17 cellular contexts compared by ENCODE assay signal in genomic region chr10:49083256-49083655, GRCh38. TPM values are rescaled to one million over a fixed set of nuclear protein-coding genes. Genes with fewer than 3 reads are reported as not detected.
DNase-seq lines count a peak whose midpoint lies in the region; ATAC-seq, FAIRE-seq and TF ChIP-seq lines count a peak whose summit lies in the region.
"Had no signal": no experiment of that assay in that cellular context is flagged by ENCODE, and none has a peak within 500 bp of the region (broad histone marks: within the 10 kb centered on the region; RNA-seq: fewer than 3 reads in every experiment).

No MANE protein-coding gene starts in this region.

- H2AFZ ChIP-seq in HepG2 (ENCODE audit: low read length) = no peak overlapping the region

- peak overlapping the region in 1 of 2 donors; percentile 27 for H3K27ac ChIP-seq in liver (ENCODE audit: low read depth in 1 of 2, low read length in 2 of 2)
- H3K27ac ChIP-seq in HepG2 (ENCODE audit: extremely low read length, insufficient read depth, low read length) = no peak overlapping the region
- peak overlapping the region; percentile 63 for H3K27ac ChIP-seq in left ventricle myocardium inferior (replicated peaks)
- H3K27ac ChIP-seq: A549, body of pancreas had no signal

- H3K27me3 Mint-ChIP-seq in progenitor cell of endocrine pancreas = peaks cover 8% of the 10 kb centered on the region

- H3K36me3 Mint-ChIP-seq in progenitor cell of endocrine pancreas (ENCODE audit: insufficient read depth) = peaks cover 1% of the 10 kb centered on the region

- H3K9ac ChIP-seq in liver (ENCODE audit: low read depth in 1 of 2, low read length in 2 of 2) (no peak overlapping the region), HepG2 (ENCODE audit: insufficient read depth, low read depth, low read length) (no peak overlapping the region)

- H3K36me3 ChIP-seq in liver (ENCODE audit: control insufficient read depth in 4 of 4, insufficient read depth in 3 of 4, low read depth in 1 of 4, low read length in 3 of 4) (no peaks in the 10 kb centered on the region), HepG2 (replicated peaks in 1 of 2; ENCODE audit: control insufficient read depth in 1 of 2, insufficient read depth in 2 of 2, low read length in 2 of 2) (no peaks in the 10 kb centered on the region), left ventricle myocardium inferior (peaks cover 7% of the 10 kb centered on the region)

- intact Hi-C loops in HepG2 (cut with micrococcal nuclease; ENCODE audit: unreplicated experiment) = no loop called here
- intact Hi-C loops in left ventricle myocardium inferior (cut with micrococcal nuclease) = no loop called here

- CTCF ChIA-PET in HepG2 (lab: Yijun Ruan, JAX; ENCODE audit: low intra/inter-chr PET ratio, low total read pairs) = no interaction called here

- H3K4me1 Mint-ChIP-seq in progenitor cell of endocrine pancreas (ENCODE audit: low read depth) = peaks cover 7% of the 10 kb centered on the region

- no TSS peak for BruUV-seq in HepG2 (replicated peaks; lab: Mats Ljungman, UMichigan)

- ATAC-seq in HepG2 (no peak), GM21576 (IDR thresholded peaks at IDR 0.05; ENCODE audit: unreplicated experiment) (no peak)
- ATAC-seq: A549, body of pancreas had no signal

- TF ChIP-seq RAD21 in liver (IDR thresholded peaks at IDR 0.05) (peak; percentile 24 to 25), HepG2 (CRISPR knock-in tag; IDR thresholded peaks at IDR 0.05) (no peak)

- H3K79me2 ChIP-seq in HepG2 (ENCODE audit: insufficient read depth, low read length) = no peaks in the 10 kb centered on the region

- H3K4me1 ChIP-seq in liver (ENCODE audit: control insufficient read depth in 4 of 4, insufficient read depth in 4 of 4, low read length in 3 of 4) (peaks cover 18 to 50% (median 43%) of the 10 kb centered on the region in 4 donors), HepG2 (ENCODE audit: insufficient read depth, low read length) (peaks cover 18% of the 10 kb centered on the region), left ventricle myocardium inferior (peaks cover 58% of the 10 kb centered on the region)
- H3K4me1 ChIP-seq: A549, body of pancreas, Caco-2 had no signal

- no peak for TF ChIP-seq POLR2A in HepG2 (IDR thresholded peaks at IDR 0.05; ENCODE audit: insufficient read depth in 1 of 2, low read depth in 2 of 2, low read length in 2 of 2)

- no peak overlapping the region for H3K4me2 ChIP-seq in HepG2 (ENCODE audit: low read depth, low read length)
- H3K4me2 ChIP-seq: A549 had no signal

- no peaks in the 10 kb centered on the region for H4K20me1 ChIP-seq in HepG2 (ENCODE audit: insufficient read depth, low read length)

- in situ Hi-C loops in HepG2 (cut with HindIII; ENCODE audit: extremely low pct_ligation_motif_present, low pct_unique_long_range_greater_than_20kb) (no loop called here), G401 (cut with HindIII; ENCODE audit: low sequenced_read_pairs) (no loop called here)

- H3K27me3 ChIP-seq in liver (ENCODE audit: control insufficient read depth in 4 of 4, insufficient read depth in 4 of 4, low read length in 3 of 4) (no peaks in the 10 kb centered on the region), HepG2 (ENCODE audit: control insufficient read depth in 1 of 2, insufficient read depth in 2 of 2, low read length in 2 of 2) (peaks cover 0 to 1% of the 10 kb centered on the region in 2 experiments; a peak in 1 of 5 replicates), left ventricle myocardium inferior (ENCODE audit: low read depth) (no peaks in the 10 kb centered on the region)
- H3K27me3 ChIP-seq: body of pancreas had no signal

- DNase-seq in HepG2 (ENCODE audit: low spot score) = no peak
- DNase-seq in left ventricle myocardium inferior = peak; percentile 65
- no peak for DNase-seq in progenitor cell of endocrine pancreas (ENCODE audit: low spot score, unreplicated experiment)
- DNase-seq in D721Med (ENCODE audit: insufficient read length, low spot score) = no peak
- DNase-seq in G401 (ENCODE audit: low spot score) = no peak
- no peak for DNase-seq in NCI-H526 (lab: John Stamatoyannopoulos, UW)
- DNase-seq: activated CD4-positive, alpha-beta T cell treated with anti-CD3 and anti-CD28 coated beads, Interleukin-2, amount 50 U/mL, for 48 hours; Caco-2; IMR-90; NCI-H1105 treated with DMSO at 0.1 percent for 48 hours; SIG-M5; trophoblast cell had no signal

- peaks cover 8% of the 10 kb centered on the region for H3K9me3 Mint-ChIP-seq in progenitor cell of endocrine pancreas (ENCODE audit: low read depth)

- H3K4me3 Mint-ChIP-seq in progenitor cell of endocrine pancreas (ENCODE audit: low read depth) = no peak overlapping the region

- 29% methylated on average over 8 of the region's 8 CpGs for WGBS in liver
- 58% methylated on average over 8 of the region's 8 CpGs for whole genome bisulfite sequencing in HepG2 (ENCODE audit: low lambda C conversion rate)

- FAIRE-seq in HepG2 (lab: Jason Lieb, UNC) (no peak), D721Med (lab: Jason Lieb, UNC) (no peak)
- FAIRE-seq: A549 had no signal

- peak overlapping the region; percentile 65 for H3K27ac Mint-ChIP-seq in progenitor cell of endocrine pancreas

- POLR2A ChIA-PET in HepG2 (lab: Yijun Ruan, JAX) = no interaction called here

- no peak for TF ChIP-seq EP300 in HepG2 (IDR thresholded peaks at IDR 0.05; ENCODE audit: low read depth in 2 of 2, low read length in 2 of 2)
- TF ChIP-seq EP300 in HepG2 (CRISPR knock-in tag; IDR thresholded peaks at IDR 0.05; ENCODE audit: borderline replicate concordance) = no peak

- H3K9me3 ChIP-seq in liver (ENCODE audit: control insufficient read depth in 4 of 4, low read length in 3 of 4) (peaks cover 0 to 3% (median 0%) of the 10 kb centered on the region in 4 donors), HepG2 (ENCODE audit: low read length) (peaks cover 12% of the 10 kb centered on the region), left ventricle myocardium inferior (replicated peaks) (peaks cover 16% of the 10 kb centered on the region)
- H3K9me3 ChIP-seq: body of pancreas had no signal

- no peak for TF ChIP-seq CTCF in liver (IDR thresholded peaks at IDR 0.05; ENCODE audit: low read depth, low read length, missing input control)
- no peak for TF ChIP-seq CTCF in HepG2 (CRISPR knock-in tag; IDR thresholded peaks at IDR 0.05)
- TF ChIP-seq CTCF in left ventricle myocardium inferior (IDR thresholded peaks at IDR 0.05; ENCODE audit: borderline replicate concordance) = no peak
- no peak for TF ChIP-seq CTCF in progenitor cell of endocrine pancreas (IDR thresholded peaks at IDR 0.05; ENCODE audit: unreplicated experiment)
- no peak for TF ChIP-seq CTCF in D721Med (IDR thresholded peaks at IDR 0.05; ENCODE audit: insufficient read depth, missing control alignments)

- H3K4me3 ChIP-seq in liver (ENCODE audit: low read depth in 1 of 3, low read length in 3 of 3) (no peak overlapping the region), HepG2 (replicated peaks in 1 of 3; ENCODE audit: insufficient read depth in 1 of 3, low read depth in 2 of 3, low read length in 3 of 3) (no peak overlapping the region), left ventricle myocardium inferior (no peak overlapping the region)
- H3K4me3 ChIP-seq: A549, body of pancreas had no signal

RNA-seq across cellular contexts. Expression of gene VSTM4, which starts 32.1 kb away (rescaled TPM):
- 1 to 10 TPM; 1.0 to 3.0 TPM for total RNA-seq in liver
- 1 to 10 TPM; 1.1 to 3.1 TPM for polyA plus RNA-seq in liver
- total RNA-seq in HepG2 (2016; rRNA removed; fragmentation: Illumina TruSeq; extraction: Trizol) = not detected in 2 replicates
- not detected in 2 replicates for total RNA-seq in HepG2 (2016; cell fraction: cytosol; rRNA removed; fragmentation: Illumina TruSeq; extraction: Trizol; ENCODE audit: low read depth)
- total RNA-seq in HepG2 (2016; cell fraction: insoluble cytoplasmic fraction; rRNA removed; fragmentation: Illumina TruSeq; extraction: Trizol) = not detected in 2 replicates
- not detected in 2 replicates for total RNA-seq in HepG2 (2016; cell fraction: membrane; rRNA removed; fragmentation: Illumina TruSeq; extraction: Trizol)
- total RNA-seq in HepG2 (2016; cell fraction: nucleus; rRNA removed; fragmentation: Illumina TruSeq; extraction: Trizol) = not detected in 2 replicates
- polyA plus RNA-seq in HepG2 (2011; rRNA removed) = not detected in 2 replicates
- not detected in 2 replicates for polyA plus RNA-seq in HepG2 (2011; cell fraction: cytosol; rRNA removed)
- not detected in 2 replicates for polyA plus RNA-seq in HepG2 (2011; cell fraction: nucleus; rRNA removed)
- polyA plus RNA-seq in HepG2 (2012) = not detected in 2 replicates
- polyA plus RNA-seq in HepG2 (2016; cell fraction: cytosol; fragmentation: Illumina TruSeq; extraction: Trizol; ENCODE audit: low read depth) = not detected in 2 replicates
- polyA plus RNA-seq in HepG2 (2016; cell fraction: insoluble cytoplasmic fraction; fragmentation: Illumina TruSeq; extraction: Trizol; ENCODE audit: low read depth) = not detected in 2 replicates
- not detected in 2 replicates for polyA plus RNA-seq in HepG2 (2016; cell fraction: membrane; fragmentation: Illumina TruSeq; extraction: Trizol; ENCODE audit: low read depth)
- polyA plus RNA-seq in HepG2 (2016; cell fraction: nucleus; fragmentation: Illumina TruSeq; extraction: Trizol; ENCODE audit: insufficient read depth, low read depth) = not detected in 2 replicates
- polyA minus RNA-seq in HepG2 (2011; rRNA and poly(A)+ RNA removed; ENCODE audit: low replicate concordance) = 0.04 TPM in 1 of 2 replicates, not detected in the other
- not detected in 2 replicates for polyA minus RNA-seq in HepG2 (2011; cell fraction: cytosol; rRNA and poly(A)+ RNA removed)
- polyA minus RNA-seq in HepG2 (2011; cell fraction: nucleus; rRNA and poly(A)+ RNA removed) = not detected in 2 replicates
- total RNA-seq in left ventricle myocardium inferior = 21.1 TPM
- total RNA-seq in progenitor cell of endocrine pancreas = 0.22 and 0.40 TPM in 2 replicates
- not detected in 2 replicates for total RNA-seq in G401 (2014; rRNA removed; shearing (Covaris generic))
- total RNA-seq: Caco-2 had no signal

RNA-seq across cellular contexts. Expression of gene FAM170B, which starts 50.6 kb away (rescaled TPM):
- total RNA-seq in liver (not detected), HepG2 (2016; rRNA removed; fragmentation: Illumina TruSeq; extraction: Trizol) (not detected in 2 replicates), left ventricle myocardium inferior (not detected), progenitor cell of endocrine pancreas (not detected in 2 replicates)
- polyA plus RNA-seq in liver (not detected), HepG2 (2011; rRNA removed) (not detected in 2 replicates)
- not detected in 2 replicates for total RNA-seq in HepG2 (2016; cell fraction: cytosol; rRNA removed; fragmentation: Illumina TruSeq; extraction: Trizol; ENCODE audit: low read depth)
- total RNA-seq in HepG2 (2016; cell fraction: insoluble cytoplasmic fraction; rRNA removed; fragmentation: Illumina TruSeq; extraction: Trizol) = not detected in 2 replicates
- total RNA-seq in HepG2 (2016; cell fraction: membrane; rRNA removed; fragmentation: Illumina TruSeq; extraction: Trizol) = not detected in 2 replicates
- total RNA-seq in HepG2 (2016; cell fraction: nucleus; rRNA removed; fragmentation: Illumina TruSeq; extraction: Trizol) = not detected in 2 replicates
- polyA plus RNA-seq in HepG2 (2011; cell fraction: cytosol; rRNA removed) = not detected in 2 replicates
- polyA plus RNA-seq in HepG2 (2011; cell fraction: nucleus; rRNA removed) = not detected in 2 replicates
- not detected in 2 replicates for polyA plus RNA-seq in HepG2 (2012)
- polyA plus RNA-seq in HepG2 (2016; cell fraction: cytosol; fragmentation: Illumina TruSeq; extraction: Trizol; ENCODE audit: low read depth) = not detected in 2 replicates
- not detected in 2 replicates for polyA plus RNA-seq in HepG2 (2016; cell fraction: insoluble cytoplasmic fraction; fragmentation: Illumina TruSeq; extraction: Trizol; ENCODE audit: low read depth)
- polyA plus RNA-seq in HepG2 (2016; cell fraction: membrane; fragmentation: Illumina TruSeq; extraction: Trizol; ENCODE audit: low read depth) = not detected in 2 replicates
- not detected in 2 replicates for polyA plus RNA-seq in HepG2 (2016; cell fraction: nucleus; fragmentation: Illumina TruSeq; extraction: Trizol; ENCODE audit: insufficient read depth, low read depth)
- polyA minus RNA-seq in HepG2 (2011; rRNA and poly(A)+ RNA removed; ENCODE audit: low replicate concordance) = not detected in 2 replicates
- not detected in 2 replicates for polyA minus RNA-seq in HepG2 (2011; cell fraction: cytosol; rRNA and poly(A)+ RNA removed)
- not detected in 2 replicates for polyA minus RNA-seq in HepG2 (2011; cell fraction: nucleus; rRNA and poly(A)+ RNA removed)
- not detected in 2 replicates for total RNA-seq in G401 (2014; rRNA removed; shearing (Covaris generic))
- total RNA-seq: body of pancreas, Caco-2, IMR-90, mononuclear cell had no signal
- polyA plus RNA-seq: A549, IMR-90 had no signal
